1 cellular context compared by ENCODE assay signal in the genomic region with DNA sequence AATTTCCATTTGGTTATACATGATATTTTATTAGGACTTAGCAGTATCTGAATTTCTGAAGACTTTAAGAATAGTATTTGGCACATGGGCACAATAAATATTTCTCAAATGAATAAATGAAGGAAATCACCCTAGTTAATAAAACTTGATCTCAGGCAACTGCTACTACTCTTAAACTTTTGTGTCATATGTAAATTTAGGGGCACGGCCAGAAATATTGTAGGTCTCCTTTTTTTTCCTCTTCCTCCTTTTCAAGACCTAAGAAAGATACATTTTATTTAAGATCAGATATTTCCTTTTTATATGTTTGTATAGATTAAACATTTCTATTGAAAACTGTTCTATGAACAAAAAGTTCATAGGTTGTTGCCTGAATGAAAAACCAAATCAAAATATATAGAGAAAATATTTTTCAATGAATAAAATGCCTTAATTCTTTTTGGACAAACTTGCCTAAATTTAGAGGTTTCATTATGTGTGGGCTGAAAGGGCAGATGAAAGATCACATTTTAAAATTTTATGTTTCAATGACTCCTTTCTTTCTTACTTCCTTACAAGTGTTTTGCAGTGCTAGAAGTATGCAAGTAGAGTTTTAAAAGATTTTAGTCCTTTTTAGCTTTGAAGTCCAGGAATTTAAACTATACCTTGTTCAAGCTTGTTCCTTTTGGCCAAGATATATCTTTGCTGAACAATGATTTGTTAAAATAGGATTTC.
TF ChIP-seq lines count a peak whose summit lies in the region.

No MANE protein-coding gene starts in this region.

TF ChIP-seq in H1, 55 proteins besides CTCF, POLR2A, EP300 and RAD21:
- TF ChIP-seq YY1 (IDR thresholded peaks at IDR 0.05; ENCODE audit: low read depth, low read length), result no peak
- TF ChIP-seq KDM5A (IDR thresholded peaks at IDR 0.05; ENCODE audit: low read length), result no peak
- TF ChIP-seq TAF7 (optimal IDR thresholded peaks at IDR 0.05; ENCODE audit: borderline replicate concordance, low read depth, low read length), result no peak
- TF ChIP-seq EZH2 (IDR thresholded peaks at IDR 0.05; ENCODE audit: low read depth, low read length, severe bottlenecking), result no peak
- TF ChIP-seq SP4 (IDR thresholded peaks at IDR 0.05; ENCODE audit: low read length), result no peak
- TF ChIP-seq NRF1 (IDR thresholded peaks at IDR 0.05; ENCODE audit: low read depth, low read length), result no peak
- no peak for TF ChIP-seq RXRA (IDR thresholded peaks at IDR 0.05; ENCODE audit: insufficient read depth, low read depth, low read length)
- no peak for TF ChIP-seq SIN3A (conservative IDR thresholded peaks at IDR 0.05 in 1 of 2, IDR thresholded peaks at IDR 0.05 in 1 of 2; ENCODE audit: low read depth in 1 of 2, low read length in 2 of 2)
- no peak for TF ChIP-seq SIX5 (IDR thresholded peaks at IDR 0.05; ENCODE audit: low read depth, low read length)
- TF ChIP-seq TCF12 (IDR thresholded peaks at IDR 0.05; ENCODE audit: low read depth, low read length), result no peak
- TF ChIP-seq, protein P1, sequence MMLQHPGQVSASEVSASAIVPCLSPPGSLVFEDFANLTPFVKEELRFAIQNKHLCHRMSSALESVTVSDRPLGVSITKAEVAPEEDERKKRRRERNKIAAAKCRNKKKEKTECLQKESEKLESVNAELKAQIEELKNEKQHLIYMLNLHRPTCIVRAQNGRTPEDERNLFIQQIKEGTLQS (IDR thresholded peaks at IDR 0.05; ENCODE audit: insufficient read depth, low read depth, low read length), result no peak
- no peak for TF ChIP-seq RFX5 (IDR thresholded peaks at IDR 0.05; ENCODE audit: borderline replicate concordance, low read depth, low read length)
- TF ChIP-seq BACH1 (IDR thresholded peaks at IDR 0.05; ENCODE audit: low read length), result no peak
- TF ChIP-seq SP1 (IDR thresholded peaks at IDR 0.05; ENCODE audit: low read depth, low read length), result no peak
